Comparison of ENCODE assay signal across 5 cellular contexts in genomic region chr12:95234187-95234586, GRCh38. TPM values are rescaled to one million over a fixed set of nuclear protein-coding genes. Genes with fewer than 3 reads are reported as not detected.
DNase-seq lines count a peak whose midpoint lies in the region; ATAC-seq, FAIRE-seq and TF ChIP-seq lines count a peak whose summit lies in the region.
"Not testable (repeated sequence)": the region's sequence is repeated elsewhere in the genome, so short reads cannot be mapped to it uniquely, and the experiment has no call there.

No MANE protein-coding gene starts in this region.

- TF ChIP-seq CTCF in WERI-Rb-1 (IDR thresholded peaks at IDR 0.05; ENCODE audit: low read depth, low read length); K562 (IDR thresholded peaks at IDR 0.05 in 2 of 3, conservative IDR thresholded peaks at IDR 0.05 in 1 of 3; ENCODE audit: insufficient read depth in 2 of 3, low read depth in 1 of 3, low read length in 3 of 3); spleen (IDR thresholded peaks at IDR 0.05 in 8 of 11, conservative IDR thresholded peaks at IDR 0.05 in 3 of 11); thyroid gland (IDR thresholded peaks at IDR 0.05): not testable (repeated sequence)

- POLR2A ChIA-PET in K562 (lab: Yijun Ruan, JAX): not testable (repeated sequence)

- peaks cover 47% of the 10 kb centered on the region for H3K9me3 ChIP-seq in BLaER1
- H3K9me3 ChIP-seq in WERI-Rb-1 (ENCODE audit: severe bottlenecking); K562 (replicated peaks; ENCODE audit: control insufficient read depth, insufficient read depth, low read depth, low read length); spleen; thyroid gland: not testable (repeated sequence)

- intact Hi-C loops in K562 (cut with micrococcal nuclease); spleen (cut with DNase I; ENCODE audit: low total_unique reads); thyroid gland (cut with DNase I): not testable (repeated sequence)

- H3K4me2 ChIP-seq in BLaER1; K562 (ENCODE audit: insufficient read depth, low read length): not testable (repeated sequence)

- TF ChIP-seq EP300 in K562 (IDR thresholded peaks at IDR 0.05; ENCODE audit: low read length): not testable (repeated sequence)

- WGBS in K562 (ENCODE audit: insufficient coverage, low coverage, missing lambda C conversion rate): 94% methylated on average over 6 of the region's 14 CpGs
- 97 to 99% (median 98%) methylated on average over 14 of the region's 14 CpGs for WGBS in spleen, 5 donors
- 97% methylated on average over 14 of the region's 14 CpGs for WGBS in thyroid gland, 2 donors

- not testable (repeated sequence) for H3K9me1 ChIP-seq in K562 (ENCODE audit: control insufficient read depth, insufficient read depth, low read length)

- CTCF ChIA-PET in K562 (lab: Yijun Ruan, JAX; ENCODE audit: low intra/inter-chr PET ratio): not testable (repeated sequence)

- H3K4me1 ChIP-seq in BLaER1: not testable (repeated sequence)
- H3K4me1 ChIP-seq in K562 (replicated peaks in 1 of 2; ENCODE audit: control insufficient read depth in 2 of 2, insufficient read depth in 2 of 2, low read length in 2 of 2) (peaks cover 4 to 10% of the 10 kb centered on the region in 2 experiments), spleen (peaks cover 0 to 26% (median 12%) of the 10 kb centered on the region in 6 donors), thyroid gland (peaks cover 41 to 44% of the 10 kb centered on the region in 2 donors)

- TF ChIP-seq POLR2A in K562 (conservative IDR thresholded peaks at IDR 0.05); spleen (IDR thresholded peaks at IDR 0.05); thyroid gland (IDR thresholded peaks at IDR 0.05): not testable (repeated sequence)

- H3K79me2 ChIP-seq in K562 (ENCODE audit: control insufficient read depth, insufficient read depth, low read length): peaks cover 53% of the 10 kb centered on the region

- peaks cover 68% of the 10 kb centered on the region for H4K20me1 ChIP-seq in BLaER1
- H4K20me1 ChIP-seq in K562 (replicated peaks; ENCODE audit: control insufficient read depth, insufficient read depth, low read length): not testable (repeated sequence)

- TF ChIP-seq RAD21 in K562 (CRISPR knock-in tag; conservative IDR thresholded peaks at IDR 0.05 in 1 of 2, IDR thresholded peaks at IDR 0.05 in 1 of 2): not testable (repeated sequence)

- not testable (repeated sequence) for BruUV-seq in K562 (replicated peaks; lab: Mats Ljungman, UMichigan)

- not testable (repeated sequence) for H3K27me3 ChIP-seq in BLaER1; WERI-Rb-1 (ENCODE audit: insufficient read depth, low read depth, severe bottlenecking); K562 (ENCODE audit: control insufficient read depth in 2 of 2, insufficient read depth in 2 of 2, low read length in 2 of 2); spleen (replicated peaks in 1 of 7); thyroid gland

- peaks cover 46% of the 10 kb centered on the region for H3K36me3 ChIP-seq in BLaER1
- H3K36me3 ChIP-seq in WERI-Rb-1: peaks cover 14% of the 10 kb centered on the region
- not testable (repeated sequence) for H3K36me3 ChIP-seq in K562 (ENCODE audit: control insufficient read depth, insufficient read depth, low read length); spleen; thyroid gland

- DNase-seq in WERI-Rb-1; K562 (ENCODE audit: extremely low read depth in 1 of 4, low spot score in 3 of 4); thyroid gland: not testable (repeated sequence)
- DNase-seq in spleen: peak; percentile 36

- not testable (repeated sequence) for H3K27ac ChIP-seq in BLaER1; K562 (ENCODE audit: extremely low read depth, low read depth, low read length); spleen
- H3K27ac ChIP-seq in WERI-Rb-1 (peak overlapping the region; percentile 41), thyroid gland (peak overlapping the region; percentile 21 to 50 (median 30))

- ATAC-seq in K562: not testable (repeated sequence)

- not testable (repeated sequence) for H3K9ac ChIP-seq in BLaER1; K562 (ENCODE audit: insufficient read depth in 1 of 2, low read depth in 2 of 2, low read length in 2 of 2)

- FAIRE-seq in K562 (lab: Jason Lieb, UNC): not testable (repeated sequence)

- not testable (repeated sequence) for H2AFZ ChIP-seq in K562 (ENCODE audit: low read depth, low read length)

- in situ Hi-C loops in K562 (cut with MboI): not testable (repeated sequence)

- peak overlapping the region; percentile 31; the same call in 1 of the 2 replicates for H3K4me3 ChIP-seq in BLaER1
- H3K4me3 ChIP-seq in WERI-Rb-1 (ENCODE audit: low read depth, low read length); K562; spleen; thyroid gland (replicated peaks in 1 of 3): not testable (repeated sequence)

TF ChIP-seq in K562, 482 proteins besides CTCF, POLR2A, EP300 and RAD21:
- TF ChIP-seq ZBTB33 (CRISPR knock-in tag; IDR thresholded peaks at IDR 0.05): peak; percentile 62; the same call in 1 of the 2 replicates
- TF ChIP-seq CC2D1A (IDR thresholded peaks at IDR 0.05): 0 out of 2 replicates have a peak, but pooled peaks have one; percentile 17

RNA-seq across cellular contexts. Expression of gene VEZT, which starts 16.6 kb away (rescaled TPM):
- 54.4 and 119 TPM in 2 replicates for total RNA-seq in K562 (2011; cell fraction: chromatin; rRNA removed; ENCODE audit: low replicate concordance)
- 24.8 and 35.1 TPM in 2 replicates for total RNA-seq in K562 (2011; cell fraction: nucleolus; rRNA removed)
- 59.2 and 87.3 TPM in 2 replicates for total RNA-seq in K562 (2011; cell fraction: nucleoplasm; rRNA removed)
- total RNA-seq in K562 (2014; rRNA removed) (23.1 and 23.8 TPM in 2 replicates), K562 (2014; rRNA removed; fragmentation: Illumina TruSeq; extraction: Trizol) (37.1 and 45.5 TPM in 2 replicates), K562 (2015; rRNA removed; fragmentation: Illumina TruSeq; extraction: Trizol) (39.1 and 44.8 TPM in 2 replicates), K562 (2021) (24.7 and 32.2 TPM in 2 replicates), spleen (10 to 100 TPM; 38.6 to 64.3 (median 48.7) TPM), thyroid gland (100 to 1,000 TPM; 101 to 186 (median 160) TPM)
- polyA plus RNA-seq in K562 (2011; rRNA removed) (53.8 and 61.5 TPM in 2 replicates), K562 (2014; fragmentation: Illumina TruSeq; extraction: Trizol) (33.2 and 44.2 TPM in 2 replicates), K562 (2014; fragmentation: Nextera tagmentation; extraction: Ambion mirVana) (10 to 100 TPM; 16.1 to 29.1 TPM), K562 (2014; rRNA removed) (27.6 and 32.6 TPM in 2 replicates), spleen (10 to 100 TPM; 17.0 to 19.8 (median 17.8) TPM)
- polyA plus RNA-seq in K562 (2011; cell fraction: cytosol; rRNA removed): 17.8 and 22.4 TPM in 2 replicates
- polyA plus RNA-seq in K562 (2011; cell fraction: nucleus; rRNA removed): 21.8 and 26.2 TPM in 2 replicates
- polyA plus RNA-seq in K562 (2012): 21.8 and 28.0 TPM in 2 replicates
- 55.7 and 57.3 TPM in 2 replicates for polyA minus RNA-seq in K562 (2011; rRNA and poly(A)+ RNA removed)
- polyA minus RNA-seq in K562 (2011; cell fraction: cytosol; rRNA and poly(A)+ RNA removed): 9.9 and 23.3 TPM in 2 replicates
- 23.4 and 41.7 TPM in 2 replicates for polyA minus RNA-seq in K562 (2011; cell fraction: nucleus; rRNA and poly(A)+ RNA removed)

RNA-seq across cellular contexts. Expression of gene FGD6, which starts 16.9 kb away (rescaled TPM):
- total RNA-seq in K562 (2011; cell fraction: chromatin; rRNA removed; ENCODE audit: low replicate concordance): 12.9 and 34.3 TPM in 2 replicates
- total RNA-seq in K562 (2011; cell fraction: nucleolus; rRNA removed): 5.8 and 8.0 TPM in 2 replicates
- 10.3 and 11.4 TPM in 2 replicates for total RNA-seq in K562 (2011; cell fraction: nucleoplasm; rRNA removed)
- total RNA-seq in K562 (2014; rRNA removed) (4.7 and 6.4 TPM in 2 replicates), K562 (2014; rRNA removed; fragmentation: Illumina TruSeq; extraction: Trizol) (7.6 and 9.5 TPM in 2 replicates), K562 (2015; rRNA removed; fragmentation: Illumina TruSeq; extraction: Trizol) (10.0 and 11.1 TPM in 2 replicates), K562 (2021) (6.7 and 8.1 TPM in 2 replicates), spleen (10 to 100 TPM in 6 of 7 donors, 1 to 10 TPM in 1; 8.5 to 13.0 (median 10.8) TPM), thyroid gland (10 to 100 TPM; 27.1 to 33.7 (median 30.8) TPM)
- polyA plus RNA-seq in K562 (2011; rRNA removed) (4.3 and 5.8 TPM in 2 replicates), K562 (2014; fragmentation: Illumina TruSeq; extraction: Trizol) (4.6 and 5.5 TPM in 2 replicates), K562 (2014; fragmentation: Nextera tagmentation; extraction: Ambion mirVana) (1 to 10 TPM; 1.5 to 2.1 TPM), K562 (2014; rRNA removed) (4.9 and 5.0 TPM in 2 replicates), spleen (1 to 10 TPM in 2 of 3 donors, under 1 TPM in 1; 0.78 to 1.9 (median 1.7) TPM)
- polyA plus RNA-seq in K562 (2011; cell fraction: cytosol; rRNA removed): 1.4 and 2.6 TPM in 2 replicates
- 3.3 and 5.2 TPM in 2 replicates for polyA plus RNA-seq in K562 (2011; cell fraction: nucleus; rRNA removed)
- 2.6 and 3.3 TPM in 2 replicates for polyA plus RNA-seq in K562 (2012)
- 17.9 and 23.0 TPM in 2 replicates for polyA minus RNA-seq in K562 (2011; rRNA and poly(A)+ RNA removed)
- 6.0 and 10.7 TPM in 2 replicates for polyA minus RNA-seq in K562 (2011; cell fraction: cytosol; rRNA and poly(A)+ RNA removed)
- polyA minus RNA-seq in K562 (2011; cell fraction: nucleus; rRNA and poly(A)+ RNA removed): 7.0 and 11.2 TPM in 2 replicates
